Comparison of ENCODE assay signal across 1 cellular context in genomic region chr4:173038192-173038896, GRCh38.
TF ChIP-seq lines count a peak whose summit lies in the region.

No MANE protein-coding gene starts in this region.

TF ChIP-seq in H1, 55 proteins besides CTCF, POLR2A, EP300 and RAD21:
- no peak for TF ChIP-seq TAF7 (optimal IDR thresholded peaks at IDR 0.05; ENCODE audit: borderline replicate concordance, low read depth, low read length)
- TF ChIP-seq GTF2F1 (IDR thresholded peaks at IDR 0.05; ENCODE audit: borderline replicate concordance, low read depth, low read length), result no peak
- TF ChIP-seq HDAC6 (IDR thresholded peaks at IDR 0.05; ENCODE audit: low read depth, low read length), result no peak
- no peak for TF ChIP-seq CTBP2 (IDR thresholded peaks at IDR 0.05; ENCODE audit: borderline replicate concordance, insufficient read depth, insufficient read length, low read length)
- TF ChIP-seq POU5F1 (IDR thresholded peaks at IDR 0.05; ENCODE audit: low read depth, low read length), result no peak
- no peak for TF ChIP-seq CHD1 (IDR thresholded peaks at IDR 0.05; ENCODE audit: low read depth, low read length)
- no peak for TF ChIP-seq JUND (IDR thresholded peaks at IDR 0.05; ENCODE audit: low read length)
- TF ChIP-seq TBP (IDR thresholded peaks at IDR 0.05; ENCODE audit: low read depth, low read length), result no peak
- TF ChIP-seq SRF (IDR thresholded peaks at IDR 0.05; ENCODE audit: low read depth, low read length), result no peak
- no peak for TF ChIP-seq CEBPB (IDR thresholded peaks at IDR 0.05; ENCODE audit: low read depth, low read length)
- no peak for TF ChIP-seq USF2 (IDR thresholded peaks at IDR 0.05; ENCODE audit: low read length)
- TF ChIP-seq EZH2 (IDR thresholded peaks at IDR 0.05; ENCODE audit: low read depth, low read length, severe bottlenecking), result no peak
- no peak for TF ChIP-seq TCF12 (IDR thresholded peaks at IDR 0.05; ENCODE audit: low read depth, low read length)
- no peak for TF ChIP-seq GABPA (IDR thresholded peaks at IDR 0.05; ENCODE audit: borderline replicate concordance, insufficient read depth, low read length)
- TF ChIP-seq TEAD4 (IDR thresholded peaks at IDR 0.05; ENCODE audit: low read depth, low read length), result no peak
- no peak for TF ChIP-seq FOSL1 (IDR thresholded peaks at IDR 0.05; ENCODE audit: insufficient read depth, low read depth, low read length)
- no peak for TF ChIP-seq MAX (IDR thresholded peaks at IDR 0.05)
